ENCODE assay signal across 8 cellular contexts in genomic region chr11:123430736-123431356, GRCh38. TPM values are rescaled to one million over a fixed set of nuclear protein-coding genes. Genes with fewer than 3 reads are reported as not detected.
DNase-seq lines count a peak whose midpoint lies in the region; ATAC-seq and TF ChIP-seq lines count a peak whose summit lies in the region.

No MANE protein-coding gene starts in this region.

- H3K4me2 ChIP-seq in SK-N-SH (peak overlapping the region; percentile 91), smooth muscle cell (peak overlapping the region; percentile 99)

- H3K4me3 ChIP-seq in SK-N-SH (ENCODE audit: low read depth in 2 of 2, low read length in 1 of 2) (peak overlapping the region; percentile 61 to 73), ascending aorta (peak overlapping the region; percentile 68 to 70), smooth muscle cell (peak overlapping the region; percentile 85)

- peaks cover 8 to 16% of the 10 kb centered on the region in 2 experiments; a peak in 3 of 4 replicates for H3K4me1 ChIP-seq in SK-N-SH (ENCODE audit: control insufficient read depth in 1 of 2, insufficient read depth in 2 of 2, low read depth in 1 of 2, low read length in 1 of 2)
- H3K4me1 ChIP-seq in ascending aorta = peaks cover 3% of the 10 kb centered on the region in 2 donors
- peaks cover 15% of the 10 kb centered on the region for H3K4me1 ChIP-seq in smooth muscle cell (ENCODE audit: low read depth)

- H3K27ac ChIP-seq in SK-N-SH (ENCODE audit: low read depth in 2 of 2, low read length in 1 of 2) (peak overlapping the region in 1 of 2 experiments; percentile 87; a peak in 2 of 4 replicates), ascending aorta (peak overlapping the region; percentile 46 to 49), smooth muscle cell (ENCODE audit: low read depth) (no peak overlapping the region)

- H2AFZ ChIP-seq in SK-N-SH (ENCODE audit: low read depth) = peak overlapping the region; percentile 92
- peak overlapping the region; percentile 87 for H2AFZ ChIP-seq in smooth muscle cell (ENCODE audit: low read depth)

- TF ChIP-seq RAD21 in SK-N-SH (IDR thresholded peaks at IDR 0.05; ENCODE audit: low read length) = no peak

- no peak for TF ChIP-seq EP300 in SK-N-SH (IDR thresholded peaks at IDR 0.05; ENCODE audit: borderline replicate concordance in 1 of 2, low read depth in 1 of 2, low read length in 1 of 2)

- CTCF ChIA-PET in SK-N-SH (lab: Yijun Ruan, JAX) = interaction anchor here (0.7 to 1.0 kb wide), 3 partner anchors 26 to 169 kb away, joined by 3 to 5 read pairs (median 3); no protein-coding TSS in a partner anchor

- peak; percentile 29 for DNase-seq in NCI-H2227 (lab: John Stamatoyannopoulos, UW; ENCODE audit: unreplicated experiment)
- no peak for DNase-seq in NCI-H2227 treated with DMSO at 0.1 percent for 48 hours (lab: John Stamatoyannopoulos, UW)
- no peak for DNase-seq in SK-N-SH
- DNase-seq in ascending aorta (ENCODE audit: low spot score in 2 of 2) = peak; percentile 17 to 72
- DNase-seq in iPS-NIHi7 (ENCODE audit: extremely low spot score) = peak; percentile 57
- no peak for DNase-seq in smooth muscle cell (lab: John Stamatoyannopoulos, UW; ENCODE audit: unreplicated experiment)
- DNase-seq in NCI-H128 (lab: John Stamatoyannopoulos, UW; ENCODE audit: unreplicated experiment) = no peak

- H3K9me3 ChIP-seq in SK-N-SH (no peaks in the 10 kb centered on the region), ascending aorta (no peaks in the 10 kb centered on the region), smooth muscle cell (replicated peaks; ENCODE audit: low read depth) (no peaks in the 10 kb centered on the region)

- H3K36me3 ChIP-seq in SK-N-SH (replicated peaks in 1 of 2; ENCODE audit: control insufficient read depth in 1 of 2, insufficient read depth in 2 of 2, low read length in 1 of 2) (peaks cover 0 to 4% of the 10 kb centered on the region in 2 experiments), ascending aorta (no peaks in the 10 kb centered on the region), smooth muscle cell (ENCODE audit: low read depth) (no peaks in the 10 kb centered on the region)

- 44% methylated on average over 17 of the region's 61 CpGs for WGBS in SK-N-SH (ENCODE audit: low lambda C conversion rate)
- WGBS in smooth muscle cell (ENCODE audit: low lambda C conversion rate) = 2% methylated on average over 57 of the region's 61 CpGs

- POLR2A ChIA-PET in SK-N-SH (lab: Yijun Ruan, JAX) = no interaction called here

- H3K79me2 ChIP-seq in SK-N-SH (ENCODE audit: insufficient read depth) = peaks cover 49% of the 10 kb centered on the region
- H3K79me2 ChIP-seq in smooth muscle cell (ENCODE audit: low read depth) = no peaks in the 10 kb centered on the region

- H3K9ac ChIP-seq in SK-N-SH (peak overlapping the region; percentile 84), smooth muscle cell (ENCODE audit: low read depth) (peak overlapping the region; percentile 27)

- TF ChIP-seq CTCF in SK-N-SH (IDR thresholded peaks at IDR 0.05) (no peak; the same call in 1 of the 2 replicates), ascending aorta (IDR thresholded peaks at IDR 0.05) (no peak), smooth muscle cell (IDR thresholded peaks at IDR 0.05; ENCODE audit: borderline replicate concordance, insufficient read depth, poor library complexity, severe bottlenecking) (no peak)

- no peaks in the 10 kb centered on the region for H3K9me2 ChIP-seq in SK-N-SH

- intact Hi-C loops in ascending aorta (cut with DNase I) = no loop called here

- no peaks in the 10 kb centered on the region for H3K27me3 ChIP-seq in SK-N-SH (ENCODE audit: insufficient read depth)
- no peaks in the 10 kb centered on the region for H3K27me3 ChIP-seq in ascending aorta
- peaks cover 19% of the 10 kb centered on the region for H3K27me3 ChIP-seq in smooth muscle cell (ENCODE audit: low read depth)

- H4K20me1 ChIP-seq in SK-N-SH (ENCODE audit: insufficient read depth) (no peaks in the 10 kb centered on the region), smooth muscle cell (ENCODE audit: low read depth) (no peaks in the 10 kb centered on the region)

- peak; percentile 41 for ATAC-seq in HG03139 (IDR thresholded peaks at IDR 0.05; ENCODE audit: unreplicated experiment)

- peaks cover 4% of the 10 kb centered on the region for H3F3A ChIP-seq in SK-N-SH (replicated peaks; ENCODE audit: insufficient read depth)
- H3F3A ChIP-seq in smooth muscle cell (ENCODE audit: low read depth) = no peaks in the 10 kb centered on the region

TF ChIP-seq in SK-N-SH, 30 proteins besides CTCF, POLR2A, EP300 and RAD21:
- TF ChIP-seq SIN3A (IDR thresholded peaks at IDR 0.05; ENCODE audit: borderline replicate concordance, low read depth, low read length) = 0 out of 2 replicates have a peak, but pooled peaks have one; percentile 10
- no peak for TF ChIP-seq SMC3 (IDR thresholded peaks at IDR 0.05; ENCODE audit: low read depth, low read length)

RNA-seq across cellular contexts. Expression of gene GRAMD1B, which starts 0.8 kb away (rescaled TPM):
- polyA plus RNA-seq in SK-N-SH (2012; rRNA removed) (14.0 and 14.5 TPM in 2 replicates), smooth muscle cell (2.4 and 2.7 TPM in 2 replicates)
- polyA plus RNA-seq in SK-N-SH (2012; cell fraction: cytosol; rRNA removed) = 7.1 and 8.4 TPM in 2 replicates
- polyA plus RNA-seq in SK-N-SH (2012; cell fraction: nucleus; rRNA removed) = 40.4 and 41.9 TPM in 2 replicates
- total RNA-seq in ascending aorta (1.4 TPM), smooth muscle cell (3.4 and 4.3 TPM in 2 replicates)

Comparison
In these comparisons a context has a peak if more than half of its experiments do, and no peak if none do; other contexts are left out.
1. DNase-seq: peak in NCI-H2227 (single experiment), ascending aorta (2 of 2) and iPS-NIHi7 (single experiment); none in NCI-H2227 treated with DMSO at 0.1 percent for 48 hours (single experiment), SK-N-SH (single experiment), smooth muscle cell (single experiment) and NCI-H128 (single experiment).
2. Peak in every context shown above with its lines, with median percentiles within 50 percentile points of each other: H3K4me3 ChIP-seq.